1 cellular context compared by ENCODE assay signal in the genomic region with DNA sequence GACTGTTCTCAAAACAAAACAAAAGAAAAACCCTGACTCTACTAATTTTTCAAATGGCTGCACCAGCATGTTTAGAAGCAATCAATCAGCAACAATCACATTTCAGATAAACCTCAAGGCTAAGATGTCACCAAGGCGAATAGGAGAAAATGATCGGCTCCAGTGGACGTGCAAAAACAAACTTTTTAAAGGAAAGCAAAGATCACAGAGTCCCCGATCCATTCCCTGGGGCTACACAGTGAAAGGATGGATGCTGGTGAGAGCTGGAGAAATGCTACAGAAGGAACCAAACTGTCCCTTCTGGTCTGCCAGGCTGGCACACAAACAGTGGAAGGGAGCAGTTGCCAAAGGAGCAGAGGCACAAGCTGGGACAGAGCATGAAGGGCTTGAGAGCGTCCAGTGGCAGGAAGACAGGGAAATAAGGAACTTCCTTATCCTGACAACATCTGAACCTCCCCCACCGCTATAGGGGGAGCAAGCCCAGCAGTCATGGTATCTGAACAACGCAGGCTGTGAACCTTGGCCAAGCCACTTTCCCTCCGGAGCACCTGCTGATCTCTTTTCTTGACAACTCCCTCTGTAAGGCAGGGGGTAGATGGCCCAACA.
TF ChIP-seq lines count a peak whose summit lies in the region.

No MANE protein-coding gene starts in this region.

TF ChIP-seq in K562, 482 proteins besides CTCF, POLR2A, EP300 and RAD21 (continued from another document and continues in another):
- TF ChIP-seq ARID1B (IDR thresholded peaks at IDR 0.05) (peak; percentile 99), TEAD1 (CRISPR knock-in tag; IDR thresholded peaks at IDR 0.05) (peak; percentile 65 to 92; a peak in 3 of 4 replicates), JUNB (CRISPR knock-in tag; conservative IDR thresholded peaks at IDR 0.05) (0 out of 2 replicates have a peak, but pooled peaks have one; percentile 9), SMARCB1 (IDR thresholded peaks at IDR 0.05; ENCODE audit: insufficient read length, low read depth) (peak; percentile 76), TCF7 (IDR thresholded peaks at IDR 0.05; ENCODE audit: borderline replicate concordance) (0 out of 2 replicates have a peak, but pooled peaks have one; percentile 77), FOXK1 (CRISPR knock-in tag; IDR thresholded peaks at IDR 0.05; ENCODE audit: borderline replicate concordance) (no peak; the same call in 1 of the 2 replicates), ZNF431 (CRISPR knock-in tag; IDR thresholded peaks at IDR 0.05) (peak; percentile 61; the same call in 1 of the 2 replicates), KDM4B (IDR thresholded peaks at IDR 0.05; ENCODE audit: borderline replicate concordance in 2 of 2, low read depth in 1 of 2) (peak in 1 of 2 experiments; percentile 94; a peak in 2 of 4 replicates), NONO (IDR thresholded peaks at IDR 0.05; ENCODE audit: low read depth in 2 of 2, low read length in 1 of 2) (peak in 1 of 2 experiments; percentile 87; a peak in 2 of 4 replicates), CREBBP (IDR thresholded peaks at IDR 0.05; ENCODE audit: low read depth, low read length) (no peak), POLR2B (IDR thresholded peaks at IDR 0.05; ENCODE audit: low read depth, partially characterized antibody) (peak; percentile 31), KDM2B (CRISPR knock-in tag; IDR thresholded peaks at IDR 0.05) (no peak), CREM (IDR thresholded peaks at IDR 0.05; ENCODE audit: low read depth) (peak; percentile 89), CTBP1 (IDR thresholded peaks at IDR 0.05; ENCODE audit: borderline replicate concordance) (peak; percentile 97), ETV1 (tag; conservative IDR thresholded peaks at IDR 0.05; ENCODE audit: low read depth) (peak; percentile 85), ATF7 (IDR thresholded peaks at IDR 0.05) (peak; percentile 85), ZBED1 (IDR thresholded peaks at IDR 0.05) (peak; percentile 95), MEF2A (IDR thresholded peaks at IDR 0.05; ENCODE audit: control insufficient read depth, low read depth, low read length) (peak; percentile 67; the same call in 1 of the 2 replicates), BCL6 (CRISPR knock-in tag; IDR thresholded peaks at IDR 0.05) (0 out of 2 replicates have a peak, but pooled peaks have one; percentile 45), BHLHE40 (IDR thresholded peaks at IDR 0.05; ENCODE audit: low read length) (peak; percentile 77), GABPB2 (CRISPR knock-in tag; conservative IDR thresholded peaks at IDR 0.05) (no peak), IRF2 (CRISPR knock-in tag; IDR thresholded peaks at IDR 0.05) (no peak)
- TF ChIP-seq, protein P1, sequence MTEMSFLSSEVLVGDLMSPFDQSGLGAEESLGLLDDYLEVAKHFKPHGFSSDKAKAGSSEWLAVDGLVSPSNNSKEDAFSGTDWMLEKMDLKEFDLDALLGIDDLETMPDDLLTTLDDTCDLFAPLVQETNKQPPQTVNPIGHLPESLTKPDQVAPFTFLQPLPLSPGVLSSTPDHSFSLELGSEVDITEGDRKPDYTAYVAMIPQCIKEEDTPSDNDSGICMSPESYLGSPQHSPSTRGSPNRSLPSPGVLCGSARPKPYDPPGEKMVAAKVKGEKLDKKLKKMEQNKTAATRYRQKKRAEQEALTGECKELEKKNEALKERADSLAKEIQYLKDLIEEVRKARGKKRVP (CRISPR knock-in tag; IDR thresholded peaks at IDR 0.05) = peak; percentile 63
- TF ChIP-seq, protein P2, sequence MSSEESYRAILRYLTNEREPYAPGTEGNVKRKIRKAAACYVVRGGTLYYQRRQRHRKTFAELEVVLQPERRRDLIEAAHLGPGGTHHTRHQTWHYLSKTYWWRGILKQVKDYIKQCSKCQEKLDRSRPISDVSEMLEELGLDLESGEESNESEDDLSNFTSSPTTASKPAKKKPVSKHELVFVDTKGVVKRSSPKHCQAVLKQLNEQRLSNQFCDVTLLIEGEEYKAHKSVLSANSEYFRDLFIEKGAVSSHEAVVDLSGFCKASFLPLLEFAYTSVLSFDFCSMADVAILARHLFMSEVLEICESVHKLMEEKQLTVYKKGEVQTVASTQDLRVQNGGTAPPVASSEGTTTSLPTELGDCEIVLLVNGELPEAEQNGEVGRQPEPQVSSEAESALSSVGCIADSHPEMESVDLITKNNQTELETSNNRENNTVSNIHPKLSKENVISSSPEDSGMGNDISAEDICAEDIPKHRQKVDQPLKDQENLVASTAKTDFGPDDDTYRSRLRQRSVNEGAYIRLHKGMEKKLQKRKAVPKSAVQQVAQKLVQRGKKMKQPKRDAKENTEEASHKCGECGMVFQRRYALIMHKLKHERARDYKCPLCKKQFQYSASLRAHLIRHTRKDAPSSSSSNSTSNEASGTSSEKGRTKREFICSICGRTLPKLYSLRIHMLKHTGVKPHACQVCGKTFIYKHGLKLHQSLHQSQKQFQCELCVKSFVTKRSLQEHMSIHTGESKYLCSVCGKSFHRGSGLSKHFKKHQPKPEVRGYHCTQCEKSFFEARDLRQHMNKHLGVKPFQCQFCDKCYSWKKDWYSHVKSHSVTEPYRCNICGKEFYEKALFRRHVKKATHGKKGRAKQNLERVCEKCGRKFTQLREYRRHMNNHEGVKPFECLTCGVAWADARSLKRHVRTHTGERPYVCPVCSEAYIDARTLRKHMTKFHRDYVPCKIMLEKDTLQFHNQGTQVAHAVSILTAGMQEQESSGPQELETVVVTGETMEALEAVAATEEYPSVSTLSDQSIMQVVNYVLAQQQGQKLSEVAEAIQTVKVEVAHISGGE (CRISPR knock-in tag; IDR thresholded peaks at IDR 0.05) = peak in 1 of 3 experiments; percentile 72; a peak in 1 of 6 replicates
- TF ChIP-seq, protein P3, sequence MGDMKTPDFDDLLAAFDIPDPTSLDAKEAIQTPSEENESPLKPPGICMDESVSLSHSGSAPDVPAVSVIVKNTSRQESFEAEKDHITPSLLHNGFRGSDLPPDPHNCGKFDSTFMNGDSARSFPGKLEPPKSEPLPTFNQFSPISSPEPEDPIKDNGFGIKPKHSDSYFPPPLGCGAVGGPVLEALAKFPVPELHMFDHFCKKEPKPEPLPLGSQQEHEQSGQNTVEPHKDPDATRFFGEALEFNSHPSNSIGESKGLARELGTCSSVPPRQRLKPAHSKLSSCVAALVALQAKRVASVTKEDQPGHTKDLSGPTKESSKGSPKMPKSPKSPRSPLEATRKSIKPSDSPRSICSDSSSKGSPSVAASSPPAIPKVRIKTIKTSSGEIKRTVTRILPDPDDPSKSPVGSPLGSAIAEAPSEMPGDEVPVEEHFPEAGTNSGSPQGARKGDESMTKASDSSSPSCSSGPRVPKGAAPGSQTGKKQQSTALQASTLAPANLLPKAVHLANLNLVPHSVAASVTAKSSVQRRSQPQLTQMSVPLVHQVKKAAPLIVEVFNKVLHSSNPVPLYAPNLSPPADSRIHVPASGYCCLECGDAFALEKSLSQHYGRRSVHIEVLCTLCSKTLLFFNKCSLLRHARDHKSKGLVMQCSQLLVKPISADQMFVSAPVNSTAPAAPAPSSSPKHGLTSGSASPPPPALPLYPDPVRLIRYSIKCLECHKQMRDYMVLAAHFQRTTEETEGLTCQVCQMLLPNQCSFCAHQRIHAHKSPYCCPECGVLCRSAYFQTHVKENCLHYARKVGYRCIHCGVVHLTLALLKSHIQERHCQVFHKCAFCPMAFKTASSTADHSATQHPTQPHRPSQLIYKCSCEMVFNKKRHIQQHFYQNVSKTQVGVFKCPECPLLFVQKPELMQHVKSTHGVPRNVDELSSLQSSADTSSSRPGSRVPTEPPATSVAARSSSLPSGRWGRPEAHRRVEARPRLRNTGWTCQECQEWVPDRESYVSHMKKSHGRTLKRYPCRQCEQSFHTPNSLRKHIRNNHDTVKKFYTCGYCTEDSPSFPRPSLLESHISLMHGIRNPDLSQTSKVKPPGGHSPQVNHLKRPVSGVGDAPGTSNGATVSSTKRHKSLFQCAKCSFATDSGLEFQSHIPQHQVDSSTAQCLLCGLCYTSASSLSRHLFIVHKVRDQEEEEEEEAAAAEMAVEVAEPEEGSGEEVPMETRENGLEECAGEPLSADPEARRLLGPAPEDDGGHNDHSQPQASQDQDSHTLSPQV (IDR thresholded peaks at IDR 0.05) = peak; percentile 94
- TF ChIP-seq, protein P4, sequence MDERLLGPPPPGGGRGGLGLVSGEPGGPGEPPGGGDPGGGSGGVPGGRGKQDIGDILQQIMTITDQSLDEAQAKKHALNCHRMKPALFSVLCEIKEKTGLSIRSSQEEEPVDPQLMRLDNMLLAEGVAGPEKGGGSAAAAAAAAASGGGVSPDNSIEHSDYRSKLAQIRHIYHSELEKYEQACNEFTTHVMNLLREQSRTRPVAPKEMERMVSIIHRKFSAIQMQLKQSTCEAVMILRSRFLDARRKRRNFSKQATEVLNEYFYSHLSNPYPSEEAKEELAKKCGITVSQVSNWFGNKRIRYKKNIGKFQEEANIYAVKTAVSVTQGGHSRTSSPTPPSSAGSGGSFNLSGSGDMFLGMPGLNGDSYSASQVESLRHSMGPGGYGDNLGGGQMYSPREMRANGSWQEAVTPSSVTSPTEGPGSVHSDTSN (CRISPR knock-in tag; IDR thresholded peaks at IDR 0.05; ENCODE audit: low read depth) = no peak
- TF ChIP-seq, protein P4 (tag; conservative IDR thresholded peaks at IDR 0.05; ENCODE audit: low read depth) = peak; percentile 76
- TF ChIP-seq, protein P5, sequence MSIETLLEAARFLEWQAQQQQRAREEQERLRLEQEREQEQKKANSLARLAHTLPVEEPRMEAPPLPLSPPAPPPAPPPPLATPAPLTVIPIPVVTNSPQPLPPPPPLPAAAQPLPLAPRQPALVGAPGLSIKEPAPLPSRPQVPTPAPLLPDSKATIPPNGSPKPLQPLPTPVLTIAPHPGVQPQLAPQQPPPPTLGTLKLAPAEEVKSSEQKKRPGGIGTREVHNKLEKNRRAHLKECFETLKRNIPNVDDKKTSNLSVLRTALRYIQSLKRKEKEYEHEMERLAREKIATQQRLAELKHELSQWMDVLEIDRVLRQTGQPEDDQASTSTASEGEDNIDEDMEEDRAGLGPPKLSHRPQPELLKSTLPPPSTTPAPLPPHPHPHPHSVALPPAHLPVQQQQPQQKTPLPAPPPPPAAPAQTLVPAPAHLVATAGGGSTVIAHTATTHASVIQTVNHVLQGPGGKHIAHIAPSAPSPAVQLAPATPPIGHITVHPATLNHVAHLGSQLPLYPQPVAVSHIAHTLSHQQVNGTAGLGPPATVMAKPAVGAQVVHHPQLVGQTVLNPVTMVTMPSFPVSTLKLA (conservative IDR thresholded peaks at IDR 0.05) = peak in 1 of 2 experiments; percentile 70; a peak in 2 of 4 replicates
- TF ChIP-seq, protein P6, sequence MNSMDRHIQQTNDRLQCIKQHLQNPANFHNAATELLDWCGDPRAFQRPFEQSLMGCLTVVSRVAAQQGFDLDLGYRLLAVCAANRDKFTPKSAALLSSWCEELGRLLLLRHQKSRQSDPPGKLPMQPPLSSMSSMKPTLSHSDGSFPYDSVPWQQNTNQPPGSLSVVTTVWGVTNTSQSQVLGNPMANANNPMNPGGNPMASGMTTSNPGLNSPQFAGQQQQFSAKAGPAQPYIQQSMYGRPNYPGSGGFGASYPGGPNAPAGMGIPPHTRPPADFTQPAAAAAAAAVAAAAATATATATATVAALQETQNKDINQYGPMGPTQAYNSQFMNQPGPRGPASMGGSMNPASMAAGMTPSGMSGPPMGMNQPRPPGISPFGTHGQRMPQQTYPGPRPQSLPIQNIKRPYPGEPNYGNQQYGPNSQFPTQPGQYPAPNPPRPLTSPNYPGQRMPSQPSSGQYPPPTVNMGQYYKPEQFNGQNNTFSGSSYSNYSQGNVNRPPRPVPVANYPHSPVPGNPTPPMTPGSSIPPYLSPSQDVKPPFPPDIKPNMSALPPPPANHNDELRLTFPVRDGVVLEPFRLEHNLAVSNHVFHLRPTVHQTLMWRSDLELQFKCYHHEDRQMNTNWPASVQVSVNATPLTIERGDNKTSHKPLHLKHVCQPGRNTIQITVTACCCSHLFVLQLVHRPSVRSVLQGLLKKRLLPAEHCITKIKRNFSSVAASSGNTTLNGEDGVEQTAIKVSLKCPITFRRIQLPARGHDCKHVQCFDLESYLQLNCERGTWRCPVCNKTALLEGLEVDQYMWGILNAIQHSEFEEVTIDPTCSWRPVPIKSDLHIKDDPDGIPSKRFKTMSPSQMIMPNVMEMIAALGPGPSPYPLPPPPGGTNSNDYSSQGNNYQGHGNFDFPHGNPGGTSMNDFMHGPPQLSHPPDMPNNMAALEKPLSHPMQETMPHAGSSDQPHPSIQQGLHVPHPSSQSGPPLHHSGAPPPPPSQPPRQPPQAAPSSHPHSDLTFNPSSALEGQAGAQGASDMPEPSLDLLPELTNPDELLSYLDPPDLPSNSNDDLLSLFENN (IDR thresholded peaks at IDR 0.05; ENCODE audit: low read depth in 2 of 2, low read length in 2 of 2) = peak in 1 of 2 experiments; percentile 97; a peak in 2 of 4 replicates
